In the genomic region with DNA sequence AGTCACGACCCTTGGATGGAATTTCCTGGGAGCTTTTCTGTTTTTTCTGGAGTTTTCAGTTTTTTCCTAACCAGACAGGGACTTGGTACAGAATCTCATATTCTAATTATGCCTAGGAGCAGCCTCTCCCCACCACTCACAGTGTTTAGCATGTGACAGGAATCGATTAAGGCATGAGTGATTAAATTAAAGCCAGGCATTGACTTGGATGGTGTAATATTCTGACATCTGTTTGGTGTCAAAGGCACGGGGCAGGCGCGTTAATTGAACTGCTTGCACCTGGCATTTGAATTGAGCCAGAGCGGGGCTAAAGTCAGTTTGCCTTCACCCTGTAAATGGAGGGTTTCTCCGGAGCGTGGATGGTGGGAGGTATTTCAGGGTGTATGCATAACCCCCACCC, we compare ENCODE assay signal across 19 cellular contexts.
DNase-seq lines count a peak whose midpoint lies in the region; FAIRE-seq and TF ChIP-seq lines count a peak whose summit lies in the region.
"Had no signal": no experiment of that assay in that cellular context is flagged by ENCODE, and none has a peak within 500 bp of the region (broad histone marks: within the 10 kb centered on the region; RNA-seq: fewer than 3 reads in every experiment).

No MANE protein-coding gene starts in this region.

- no peak for FAIRE-seq in HTR-8/SVneo (lab: Jason Lieb, UNC)
- FAIRE-seq: GM12891, TTC549 had no signal

- DNase-seq in NCI-H1436 (lab: John Stamatoyannopoulos, UW), result peak; percentile 73
- DNase-seq in NCI-H2107 treated with DMSO at 0.1 percent for 48 hours (lab: John Stamatoyannopoulos, UW; ENCODE audit: unreplicated experiment), result peak; percentile 91
- DNase-seq in SHP77 treated with DMSO at 0.1 percent for 48 hours (lab: John Stamatoyannopoulos, UW), result peak; percentile 36
- DNase-seq in retina, result peak; percentile 14
- no peak for DNase-seq in foreskin fibroblast
- DNase-seq in 8988T, result no peak
- no peak for DNase-seq in HTR-8/SVneo (ENCODE audit: insufficient read length, low spot score)
- DNase-seq: activated CD4-positive, alpha-beta T cell treated with anti-CD3 and anti-CD28 coated beads for 36 hours; activated T-cell treated with anti-CD3 and anti-CD28 coated beads, Interleukin-2, amount 50 U/mL, for 48 hours; CD8-positive, alpha-beta memory T cell; cerebellar nuclear complex; DMS79 treated with DMSO at 0.1 percent for 48 hours; effector CD4-positive, alpha-beta T cell; GM23248; left colon; MM.1S; SW 1271 had no signal

- H3K4me3 ChIP-seq in foreskin fibroblast (ENCODE audit: low read depth in 1 of 2, low read length in 2 of 2), result no peak overlapping the region
- H3K4me3 ChIP-seq: GM23248 had no signal

- TF ChIP-seq CTCF in foreskin fibroblast (IDR thresholded peaks at IDR 0.05; ENCODE audit: low read depth, low read length), result no peak

Comparison
In these comparisons a context has a peak if more than half of its experiments do, and no peak if none do; other contexts are left out.
1. DNase-seq: peak in NCI-H1436 (single experiment), NCI-H2107 treated with DMSO at 0.1 percent for 48 hours (single experiment), SHP77 treated with DMSO at 0.1 percent for 48 hours (single experiment) and retina (single experiment); none in foreskin fibroblast (0 of 2), 8988T (single experiment) and HTR-8/SVneo (single experiment).